9 cellular contexts compared by ENCODE assay signal in genomic region chr10:79403441-79404230, GRCh38. TPM values are rescaled to one million over a fixed set of nuclear protein-coding genes. Genes with fewer than 3 reads are reported as not detected.
DNase-seq lines count a peak whose midpoint lies in the region; TF ChIP-seq lines count a peak whose summit lies in the region.
"Had no signal": no experiment of that assay in that cellular context is flagged by ENCODE, and none has a peak within 500 bp of the region (broad histone marks: within the 10 kb centered on the region; RNA-seq: fewer than 3 reads in every experiment).

No MANE protein-coding gene starts in this region.

- peak overlapping the region in 1 of 2 experiments; percentile 76 for H3K14ac ChIP-seq in mesenchymal stem cell (ENCODE audit: low read length in 2 of 2)

- peaks cover 0 to 87% (median 0%) of the 10 kb centered on the region in 4 donors for H3K4me1 ChIP-seq in Peyer's patch
- H3K4me1 ChIP-seq in esophagus muscularis mucosa: no peaks in the 10 kb centered on the region
- H3K4me1 ChIP-seq in mesenchymal stem cell (ENCODE audit: control insufficient read depth, insufficient read depth, low read depth, low read length): peaks cover 90% of the 10 kb centered on the region
- H3K4me1 ChIP-seq in thyroid gland: peaks cover 85 to 100% of the 10 kb centered on the region in 2 donors

- DNase-seq in Peyer's patch: peak in 1 of 3 donors; percentile 44
- DNase-seq in esophagus muscularis mucosa (ENCODE audit: extremely low spot score): no peak
- DNase-seq in mesenchymal stem cell: peak; percentile 56
- DNase-seq in thyroid gland: peak; percentile 59 to 75
- no peak for DNase-seq in GM10266 (ENCODE audit: extremely low spot score)
- DNase-seq in NCI-H1436 (lab: John Stamatoyannopoulos, UW): no peak
- no peak for DNase-seq in LoVo (ENCODE audit: low spot score)
- no peak for DNase-seq in T-helper 1 cell
- DNase-seq: MV-4-11 had no signal

- peak overlapping the region; percentile 87 for H4K91ac ChIP-seq in mesenchymal stem cell (ENCODE audit: low read length)

- TF ChIP-seq POLR2A in Peyer's patch (IDR thresholded peaks at IDR 0.05) (no peak), esophagus muscularis mucosa (IDR thresholded peaks at IDR 0.05; ENCODE audit: low read depth) (no peak), thyroid gland (IDR thresholded peaks at IDR 0.05) (no peak)

- TF ChIP-seq CTCF in Peyer's patch (IDR thresholded peaks at IDR 0.05): no peak
- TF ChIP-seq CTCF in esophagus muscularis mucosa (IDR thresholded peaks at IDR 0.05): no peak
- no peak for TF ChIP-seq CTCF in thyroid gland (IDR thresholded peaks at IDR 0.05)
- no peak for TF ChIP-seq CTCF in GM10266 (IDR thresholded peaks at IDR 0.05; ENCODE audit: control insufficient read depth, insufficient read depth, low read depth, missing control alignments)

- peak overlapping the region; percentile 96 for H2BK120ac ChIP-seq in mesenchymal stem cell (ENCODE audit: low read depth, low read length)

- H2AK5ac ChIP-seq in mesenchymal stem cell (ENCODE audit: low read length, severe bottlenecking): peak overlapping the region; percentile 67

- 46% methylated on average over 19 of the region's 23 CpGs for WGBS in esophagus muscularis mucosa
- WGBS in mesenchymal stem cell: 8% methylated on average over 16 of the region's 23 CpGs
- WGBS in thyroid gland, 2 donors: 36 to 59% methylated on average over 11 to 23 of the region's 23 CpGs

- peaks cover 23% of the 10 kb centered on the region for H3K79me1 ChIP-seq in mesenchymal stem cell (replicated peaks; ENCODE audit: low read length, poor library complexity, severe bottlenecking)

- no peak for TF ChIP-seq EP300 in esophagus muscularis mucosa (IDR thresholded peaks at IDR 0.05)

- H3K9me3 ChIP-seq in Peyer's patch: no peaks in the 10 kb centered on the region
- H3K9me3 ChIP-seq in esophagus muscularis mucosa: no peaks in the 10 kb centered on the region
- H3K9me3 ChIP-seq in mesenchymal stem cell (ENCODE audit: control insufficient read depth, low read length): no peaks in the 10 kb centered on the region
- H3K9me3 ChIP-seq in thyroid gland: no peaks in the 10 kb centered on the region

- peak overlapping the region; percentile 44 for H2BK15ac ChIP-seq in mesenchymal stem cell (ENCODE audit: low read depth, poor library complexity, severe bottlenecking)

- H3K23ac ChIP-seq in mesenchymal stem cell (ENCODE audit: low read length in 2 of 2): peak overlapping the region in 1 of 2 experiments; percentile 23

- H3K4me2 ChIP-seq in mesenchymal stem cell (ENCODE audit: low read length, poor library complexity, severe bottlenecking): peak overlapping the region; percentile 14

- no peaks in the 10 kb centered on the region for H3K27me3 ChIP-seq in Peyer's patch
- H3K27me3 ChIP-seq in esophagus muscularis mucosa: no peaks in the 10 kb centered on the region
- H3K27me3 ChIP-seq in mesenchymal stem cell (ENCODE audit: control insufficient read depth in 1 of 2, insufficient read depth in 1 of 2, low read length in 2 of 2): no peaks in the 10 kb centered on the region
- no peaks in the 10 kb centered on the region for H3K27me3 ChIP-seq in thyroid gland

- H3K4ac ChIP-seq in mesenchymal stem cell (ENCODE audit: low read depth in 1 of 2, low read length in 2 of 2): peak overlapping the region; percentile 90 to 96

- peak overlapping the region in 3 of 4 donors; percentile 57 to 71 (median 59) for H3K27ac ChIP-seq in Peyer's patch
- no peak overlapping the region for H3K27ac ChIP-seq in esophagus muscularis mucosa (replicated peaks in 1 of 4)
- peak overlapping the region; percentile 84 for H3K27ac ChIP-seq in mesenchymal stem cell (ENCODE audit: low read length, poor library complexity, severe bottlenecking)
- peak overlapping the region; percentile 45 to 83 (median 82) for H3K27ac ChIP-seq in thyroid gland

- intact Hi-C loops in esophagus muscularis mucosa (cut with DNase I) (loop anchor here (5.0 kb wide), 1 partner anchor 39 kb away; no protein-coding TSS in a partner anchor), thyroid gland (cut with DNase I) (no loop called here)

- peak overlapping the region; percentile 88 to 93 for H3K18ac ChIP-seq in mesenchymal stem cell (ENCODE audit: low read depth in 1 of 2, low read length in 2 of 2)

- H3K4me3 ChIP-seq in Peyer's patch (no peak overlapping the region), esophagus muscularis mucosa (peak overlapping the region in 3 of 4 donors; percentile 9 to 38 (median 28)), mesenchymal stem cell (ENCODE audit: insufficient read depth in 1 of 2, low read depth in 1 of 2, low read length in 2 of 2) (peak overlapping the region in 1 of 2 experiments; percentile 39), thyroid gland (replicated peaks in 1 of 3) (no peak overlapping the region)

- H3K36me3 ChIP-seq in Peyer's patch (no peaks in the 10 kb centered on the region), esophagus muscularis mucosa (no peaks in the 10 kb centered on the region), mesenchymal stem cell (ENCODE audit: control insufficient read depth in 1 of 2, insufficient read depth in 2 of 2, low read depth in 1 of 2, low read length in 2 of 2) (peaks cover 25 to 36% of the 10 kb centered on the region in 2 experiments), thyroid gland (no peaks in the 10 kb centered on the region)

- peak overlapping the region; percentile 71 for H4K8ac ChIP-seq in mesenchymal stem cell (ENCODE audit: low read length)

- H2BK12ac ChIP-seq in mesenchymal stem cell (ENCODE audit: low read length in 2 of 2): peak overlapping the region; percentile 73 to 88

- peak overlapping the region; percentile 46 for H2AFZ ChIP-seq in mesenchymal stem cell (ENCODE audit: low read depth, low read length)

- H2BK5ac ChIP-seq in mesenchymal stem cell (ENCODE audit: low read depth, low read length, poor library complexity, severe bottlenecking): peak overlapping the region; percentile 61

- H3K9ac ChIP-seq in mesenchymal stem cell (ENCODE audit: low read length): peak overlapping the region; percentile 81

RNA-seq across cellular contexts. Expression of gene ZCCHC24, which starts 41.8 kb away (rescaled TPM):
- total RNA-seq in Peyer's patch (10 to 100 TPM in 2 of 4 donors, 1 to 10 TPM in 2; 2.8 to 39.6 (median 9.3) TPM), esophagus muscularis mucosa (100 to 1,000 TPM; 100 to 156 (median 120) TPM), thyroid gland (10 to 100 TPM; 25.4 to 48.8 (median 33.3) TPM)
- 47.4 TPM for polyA plus RNA-seq in mesenchymal stem cell (2013, experiment 1 of 2)
- polyA plus RNA-seq in mesenchymal stem cell (2013, experiment 2 of 2): 49.0 TPM

RNA-seq across cellular contexts. Expression of gene PPIF, which starts 56.4 kb away (rescaled TPM):
- total RNA-seq in Peyer's patch: 10 to 100 TPM; 35.7 to 57.8 (median 45.0) TPM
- 10 to 100 TPM; 19.5 to 42.2 (median 24.4) TPM for total RNA-seq in esophagus muscularis mucosa
- polyA plus RNA-seq in mesenchymal stem cell (2013, experiment 1 of 2): 49.4 TPM
- polyA plus RNA-seq in mesenchymal stem cell (2013, experiment 2 of 2): 50.7 TPM
- total RNA-seq in thyroid gland: 10 to 100 TPM; 31.4 to 70.1 (median 52.3) TPM

Comparison
In these comparisons a context has a peak if more than half of its experiments do, and no peak if none do; other contexts are left out.
1. DNase-seq: peak in mesenchymal stem cell (single experiment) and thyroid gland (2 of 2); none in esophagus muscularis mucosa (single experiment), GM10266 (single experiment), NCI-H1436 (single experiment), LoVo (single experiment) and T-helper 1 cell (0 of 5).
2. H3K27ac ChIP-seq: peak in Peyer's patch (3 of 4), mesenchymal stem cell (single experiment) and thyroid gland (3 of 3); none in esophagus muscularis mucosa (0 of 4).
3. H3K4me3 ChIP-seq: peak in esophagus muscularis mucosa (3 of 4); none in Peyer's patch (0 of 4) and thyroid gland (0 of 3).